ENCODE assay signal across 8 cellular contexts in genomic region chr1:88890790-88891317, GRCh38. TPM values are rescaled to one million over a fixed set of nuclear protein-coding genes. Genes with fewer than 3 reads are reported as not detected.
A peak's percentile ranks its signal among the peaks of the same experiment; 100 is the strongest.
DNase-seq lines count a peak whose midpoint lies in the region; ATAC-seq and FAIRE-seq lines count a peak whose summit lies in the region.

No MANE protein-coding gene starts in this region.

- H3K4me1 ChIP-seq in neuronal stem cell (ENCODE audit: control insufficient read depth in 2 of 2, insufficient read depth in 1 of 2, low read depth in 1 of 2, low read length in 2 of 2), result peaks cover 0 to 2% of the 10 kb centered on the region in 2 donors

- H3K27ac ChIP-seq in neuronal stem cell (replicated peaks; ENCODE audit: low read length), result peak overlapping the region; percentile 26

- H2AFZ ChIP-seq in neuronal stem cell (ENCODE audit: low read length), result peak overlapping the region; percentile 89

- no peaks in the 10 kb centered on the region for H3K9me3 ChIP-seq in neuronal stem cell (replicated peaks in 1 of 2; ENCODE audit: control insufficient read depth in 2 of 2, insufficient read depth in 1 of 2, low read depth in 1 of 2, low read length in 2 of 2)

- H3K18ac ChIP-seq in neuronal stem cell (ENCODE audit: low read length), result peak overlapping the region; percentile 89

- no peak overlapping the region for H4K8ac ChIP-seq in neuronal stem cell (ENCODE audit: low read depth, low read length)

- H2BK5ac ChIP-seq in neuronal stem cell (ENCODE audit: low read length), result no peak overlapping the region

- peaks cover 2 to 28% of the 10 kb centered on the region in 2 donors for H3K36me3 ChIP-seq in neuronal stem cell (replicated peaks in 1 of 2; ENCODE audit: control insufficient read depth in 2 of 2, insufficient read depth in 2 of 2, low read length in 2 of 2)

- peaks cover 3% of the 10 kb centered on the region for H3K79me1 ChIP-seq in neuronal stem cell (ENCODE audit: low read depth, low read length)

- H3K27me3 ChIP-seq in neuronal stem cell (ENCODE audit: control insufficient read depth in 3 of 3, insufficient read depth in 3 of 3, low read depth in 1 of 3, low read length in 3 of 3), result no peaks in the 10 kb centered on the region

- H2BK12ac ChIP-seq in neuronal stem cell (ENCODE audit: low read length), result no peak overlapping the region

- no peak overlapping the region for H3K4ac ChIP-seq in neuronal stem cell (ENCODE audit: low read length)

- FAIRE-seq in frontal cortex (lab: Jason Lieb, UNC), result no peak

- WGBS in neuronal stem cell (ENCODE audit: extremely low coverage in 2 of 2, insufficient read length in 2 of 2, insufficient replicate concordance in 1 of 2), 2 donors, result no CpG with 5 or more reads among the region's 18 CpGs

- H3K14ac ChIP-seq in neuronal stem cell (ENCODE audit: low read length), result no peak overlapping the region

- no peak overlapping the region for H2AK5ac ChIP-seq in neuronal stem cell (ENCODE audit: low read depth, low read length)

- no peak overlapping the region for H2BK120ac ChIP-seq in neuronal stem cell (ENCODE audit: low read depth, low read length)

- H2BK15ac ChIP-seq in neuronal stem cell (ENCODE audit: low read length), result no peak overlapping the region

- H3K4me3 ChIP-seq in neuronal stem cell (ENCODE audit: low read length in 2 of 2), result peak overlapping the region; percentile 71 to 96

- H3K4me2 ChIP-seq in neuronal stem cell (ENCODE audit: insufficient read depth, low read length, poor library complexity, severe bottlenecking), result peak overlapping the region; percentile 60

- no peak overlapping the region for H4K91ac ChIP-seq in neuronal stem cell (ENCODE audit: low read depth, low read length, poor library complexity)

- DNase-seq in Ammon's horn (ENCODE audit: low spot score) (peak; percentile 76), NCI-H1694 treated with DMSO at 0.1 percent for 48 hours (lab: John Stamatoyannopoulos, UW) (peak; percentile 30), frontal cortex (ENCODE audit: low spot score in 2 of 2) (peak; percentile 13 to 22), neuronal stem cell (ENCODE audit: low spot score) (peak; percentile 17)
- peak; percentile 7 for DNase-seq in activated effector memory CD4-positive, alpha-beta T cell treated with Interleukin-2 at 50 U/mL for 16 hours

- peak overlapping the region; percentile 89 for H3K9ac ChIP-seq in neuronal stem cell (ENCODE audit: low read depth, low read length, poor library complexity)

- peak overlapping the region; percentile 83 for H3K23ac ChIP-seq in neuronal stem cell (ENCODE audit: low read depth, low read length, poor library complexity)

- ATAC-seq in GM19324 (IDR thresholded peaks at IDR 0.05; ENCODE audit: low FRiP score, unreplicated experiment), result peak; percentile 2
- ATAC-seq in GM21367 (IDR thresholded peaks at IDR 0.05; ENCODE audit: unreplicated experiment), result no peak
- no peak for ATAC-seq in HG02885 (IDR thresholded peaks at IDR 0.05; ENCODE audit: poor library complexity, unreplicated experiment)

RNA-seq across cellular contexts. Expression of gene GTF2B, which starts 0.5 kb away (rescaled TPM):
- total RNA-seq in frontal cortex, result 79.1 TPM
- 25.1 TPM for polyA plus RNA-seq in neuronal stem cell (2013, experiment 1 of 2)
- polyA plus RNA-seq in neuronal stem cell (2013, experiment 2 of 2), result 25.7 TPM

Comparison
In these comparisons a context has a peak if more than half of its experiments do, and no peak if none do; other contexts are left out.
1. DNase-seq: peak in every context shown above with its lines; median percentile 76 in Ammon's horn; 30 in NCI-H1694 treated with DMSO at 0.1 percent for 48 hours; 18 in frontal cortex; 17 in neuronal stem cell; 7 in activated effector memory CD4-positive, alpha-beta T cell treated with Interleukin-2 at 50 U/mL for 16 hours.